In the genomic region with DNA sequence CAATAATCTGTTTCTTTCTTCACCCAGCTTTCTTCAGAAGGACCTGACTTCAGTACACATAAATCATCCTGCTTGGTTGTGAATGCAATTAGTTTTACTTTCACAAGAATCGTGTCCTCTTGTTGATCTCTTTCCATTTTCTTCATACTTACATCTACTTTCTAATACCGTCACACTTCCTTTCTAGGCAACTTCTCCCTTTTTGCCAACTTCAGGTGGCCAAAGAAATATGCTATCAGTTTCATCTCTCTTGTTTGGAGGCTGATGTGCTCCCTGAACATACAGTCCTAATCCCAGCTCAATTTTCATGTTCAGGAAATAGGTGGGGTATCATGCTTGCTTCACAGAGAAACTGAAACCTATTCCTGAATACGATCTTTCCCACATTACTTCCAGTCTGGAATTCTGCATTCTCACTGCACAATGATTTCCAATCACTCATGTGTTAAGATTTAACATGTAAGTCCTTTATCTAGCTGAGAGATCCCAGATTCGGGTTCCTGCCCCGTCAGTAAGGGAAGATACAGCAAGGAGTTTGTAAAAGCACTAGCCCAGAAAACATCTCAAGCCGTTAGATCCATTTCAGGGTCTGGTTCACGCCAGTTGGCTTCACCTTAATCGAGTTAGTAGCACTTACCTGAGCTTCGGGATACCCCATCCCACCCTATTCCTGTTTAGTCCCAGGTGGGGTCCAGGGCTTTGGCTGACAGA, we compare ENCODE assay signal across 8 cellular contexts. TPM values are rescaled to one million over a fixed set of nuclear protein-coding genes. Genes with fewer than 3 reads are reported as not detected.
DNase-seq lines count a peak whose midpoint lies in the region; ATAC-seq, FAIRE-seq and TF ChIP-seq lines count a peak whose summit lies in the region.

No MANE protein-coding gene starts in this region.

- FAIRE-seq in GM18507 (lab: Jason Lieb, UNC): peak; percentile 62

- H3K36me3 ChIP-seq in NT2/D1 (ENCODE audit: insufficient read depth, insufficient read length, low read length) (no peaks in the 10 kb centered on the region), colonic mucosa (no peaks in the 10 kb centered on the region), muscle layer of duodenum (ENCODE audit: control insufficient read depth in 1 of 2, insufficient read depth in 2 of 2, low read length in 2 of 2) (peaks cover 0 to 10% of the 10 kb centered on the region in 2 donors)

- H3K27me3 ChIP-seq in NT2/D1 (ENCODE audit: insufficient read depth, insufficient read length) (no peaks in the 10 kb centered on the region), colonic mucosa (no peaks in the 10 kb centered on the region), muscle layer of duodenum (ENCODE audit: low read depth, low read length) (no peaks in the 10 kb centered on the region)

- peak overlapping the region; percentile 81 for H3K27ac ChIP-seq in colonic mucosa
- peak overlapping the region; percentile 95 for H3K27ac ChIP-seq in muscle layer of duodenum (ENCODE audit: low read length)

- H3K4me3 ChIP-seq in NT2/D1 (ENCODE audit: insufficient read length, low read depth): peak overlapping the region; percentile 89
- H3K4me3 ChIP-seq in colonic mucosa: peak overlapping the region; percentile 82
- peak overlapping the region; percentile 91 to 94 for H3K4me3 ChIP-seq in muscle layer of duodenum (ENCODE audit: low read depth in 1 of 2, low read length in 2 of 2)

- H3K4me1 ChIP-seq in NT2/D1 (ENCODE audit: insufficient read depth, insufficient read length) (no peaks in the 10 kb centered on the region), colonic mucosa (peaks cover 8% of the 10 kb centered on the region), muscle layer of duodenum (ENCODE audit: control insufficient read depth in 1 of 2, insufficient read depth in 2 of 2, low read length in 2 of 2) (peaks cover 19 to 34% of the 10 kb centered on the region in 2 donors)

- intact Hi-C loops in colonic mucosa (cut with DNase I): no loop called here

- H3K9ac ChIP-seq in NT2/D1 (ENCODE audit: insufficient read length, low read depth) (peak overlapping the region; percentile 88), colonic mucosa (ENCODE audit: low read depth in 2 of 2, low read length in 2 of 2) (peak overlapping the region; percentile 81 to 91)

- DNase-seq in GM18507 (ENCODE audit: extremely low spot score, insufficient read length, low read depth): no peak
- no peak for DNase-seq in NT2/D1 (ENCODE audit: low read depth, low spot score)
- DNase-seq in colonic mucosa: peak; percentile 32
- no peak for DNase-seq in cerebellum (ENCODE audit: low spot score)
- DNase-seq in hippocampal formation (lab: John Stamatoyannopoulos, UW): no peak

- H3K9me3 ChIP-seq in NT2/D1 (ENCODE audit: insufficient read depth, low read length) (no peaks in the 10 kb centered on the region), colonic mucosa (no peaks in the 10 kb centered on the region), muscle layer of duodenum (ENCODE audit: control insufficient read depth in 1 of 2, low read length in 2 of 2) (no peaks in the 10 kb centered on the region)

- TF ChIP-seq CTCF in colonic mucosa (IDR thresholded peaks at IDR 0.05): no peak

- ATAC-seq in GM19324 (IDR thresholded peaks at IDR 0.05; ENCODE audit: low FRiP score, unreplicated experiment): no peak
- no peak for ATAC-seq in HG02970 (IDR thresholded peaks at IDR 0.05; ENCODE audit: low FRiP score, unreplicated experiment)

RNA-seq across cellular contexts. Expression of gene SLC25A28, which starts 1.0 kb away (rescaled TPM):
- total RNA-seq in colonic mucosa (10 to 100 TPM; 29.6 to 38.7 TPM), cerebellum (22.1 TPM)

RNA-seq across cellular contexts. Expression of gene ENTPD7, which starts 40.1 kb away (rescaled TPM):
- 10 to 100 TPM; 22.6 to 23.9 TPM for total RNA-seq in colonic mucosa
- total RNA-seq in cerebellum: 7.2 TPM
